In the genomic region with DNA sequence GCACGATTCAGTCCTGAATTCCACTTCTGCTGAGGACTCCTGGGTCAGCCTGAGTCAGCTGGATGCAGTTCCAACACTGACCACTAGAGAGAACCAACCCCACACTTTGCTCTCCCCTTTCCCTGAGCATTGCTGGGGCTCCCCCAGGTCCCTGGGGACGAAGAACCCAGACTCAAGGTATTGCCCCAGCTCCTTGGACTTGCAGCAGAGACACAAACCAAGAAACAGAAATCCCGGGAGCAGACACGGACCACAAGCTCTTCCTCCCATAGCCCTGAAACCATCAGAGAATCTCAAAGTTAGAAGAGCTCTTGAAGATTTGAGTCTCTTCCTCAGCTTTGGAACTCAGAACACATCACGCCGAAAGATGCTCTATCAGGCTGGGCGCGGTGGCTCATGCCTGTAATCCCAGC, we compare ENCODE assay signal across 9 cellular contexts. TPM values are rescaled to one million over a fixed set of nuclear protein-coding genes. Genes with fewer than 3 reads are reported as not detected.
A peak's percentile ranks its signal among the peaks of the same experiment; 100 is the strongest.
DNase-seq lines count a peak whose midpoint lies in the region; ATAC-seq and TF ChIP-seq lines count a peak whose summit lies in the region.
"Had no signal": no experiment of that assay in that cellular context is flagged by ENCODE, and none has a peak within 500 bp of the region (broad histone marks: within the 10 kb centered on the region; RNA-seq: fewer than 3 reads in every experiment).

No MANE protein-coding gene starts in this region.

- no peaks in the 10 kb centered on the region for H3K9me3 ChIP-seq in uterus

- intact Hi-C loops in uterus (cut with DNase I; ENCODE audit: low total_unique reads), result loop anchor here (10.0 kb wide), 1 partner anchor 215 kb away; a partner anchor contains a TSS

- H3K36me3 ChIP-seq in uterus, result no peaks in the 10 kb centered on the region

- TF ChIP-seq POLR2A in uterus (IDR thresholded peaks at IDR 0.05), result no peak

- H3K36me3 Mint-ChIP-seq in progenitor cell of endocrine pancreas (ENCODE audit: insufficient read depth), result no peaks in the 10 kb centered on the region

- no peaks in the 10 kb centered on the region for H3K9me3 Mint-ChIP-seq in progenitor cell of endocrine pancreas (ENCODE audit: low read depth)

- no peaks in the 10 kb centered on the region for H3K4me1 Mint-ChIP-seq in progenitor cell of endocrine pancreas (ENCODE audit: low read depth)

- no peak overlapping the region for H3K4me3 ChIP-seq in uterus

- H3K27me3 ChIP-seq in foreskin keratinocyte, result peaks cover 8% of the 10 kb centered on the region
- no peaks in the 10 kb centered on the region for H3K27me3 ChIP-seq in uterus

- TF ChIP-seq CTCF in 22Rv1 (IDR thresholded peaks at IDR 0.05) (peak; percentile 82), GM12873 (IDR thresholded peaks at IDR 0.05; ENCODE audit: insufficient read depth, low read depth, low read length, missing control alignments) (peak; percentile 97), foreskin keratinocyte (conservative IDR thresholded peaks at IDR 0.05) (peak; percentile 89), progenitor cell of endocrine pancreas (IDR thresholded peaks at IDR 0.05; ENCODE audit: unreplicated experiment) (peak; percentile 74), uterus (IDR thresholded peaks at IDR 0.05) (peak; percentile 77 to 91 (median 84))

- H3K27ac Mint-ChIP-seq in progenitor cell of endocrine pancreas, result no peak overlapping the region

- ATAC-seq in HG03378 (IDR thresholded peaks at IDR 0.05; ENCODE audit: unreplicated experiment), result peak; percentile 50
- peak; percentile 72 for ATAC-seq in foreskin keratinocyte

- H3K4me1 ChIP-seq in foreskin keratinocyte (no peaks in the 10 kb centered on the region), uterus (no peaks in the 10 kb centered on the region)

- H3K27ac ChIP-seq in 22Rv1, result no peak overlapping the region
- H3K27ac ChIP-seq in foreskin keratinocyte, result no peak overlapping the region
- H3K27ac ChIP-seq in uterus, result no peak overlapping the region

- no peak overlapping the region for H3K4me3 Mint-ChIP-seq in progenitor cell of endocrine pancreas (ENCODE audit: low read depth)

- DNase-seq in RPMI8226 (peak; percentile 75), foreskin keratinocyte (peak in 1 of 2 donors; percentile 34), progenitor cell of endocrine pancreas (ENCODE audit: low spot score, unreplicated experiment) (peak; percentile 50), uterus (peak; percentile 41)
- DNase-seq in activated T-helper 1 cell treated with anti-CD3 and anti-CD28 coated beads, Interleukin-2, amount 50 U/mL, for 16 hours (ENCODE audit: low read depth in 1 of 2, low spot score in 1 of 2), result peak; percentile 44 to 55

- H3K27me3 Mint-ChIP-seq in progenitor cell of endocrine pancreas, result peaks cover 38% of the 10 kb centered on the region

RNA-seq across cellular contexts. Expression of a gene that starts 0.7 kb away (rescaled TPM):
- total RNA-seq in foreskin keratinocyte (not detected in 2 replicates), progenitor cell of endocrine pancreas (not detected in 2 replicates), uterus (not detected)
- not detected in 2 replicates for polyA plus RNA-seq in foreskin keratinocyte
- total RNA-seq: subcutaneous adipose tissue had no signal

RNA-seq across cellular contexts. Expression of a gene that starts 8.3 kb away (rescaled TPM):
- total RNA-seq in foreskin keratinocyte, result not detected in 2 replicates
- polyA plus RNA-seq in foreskin keratinocyte, result not detected in 2 replicates
- total RNA-seq in progenitor cell of endocrine pancreas, result not detected in 2 replicates
- total RNA-seq in uterus, result not detected
- total RNA-seq: subcutaneous adipose tissue had no signal

RNA-seq across cellular contexts. Expression of a gene that starts 12.8 kb away (rescaled TPM):
- total RNA-seq in foreskin keratinocyte (not detected in 2 replicates), progenitor cell of endocrine pancreas (not detected in 2 replicates), uterus (10 to 100 TPM in 1 of 4 donors, 1 to 10 TPM in 2, under 1 TPM in 1; 0.29 to 13.4 (median 4.9) TPM)
- not detected in 2 replicates for polyA plus RNA-seq in foreskin keratinocyte

RNA-seq across cellular contexts. Expression of a gene that starts 22.9 kb away (rescaled TPM):
- total RNA-seq in foreskin keratinocyte, result not detected in 2 replicates
- not detected in 2 replicates for polyA plus RNA-seq in foreskin keratinocyte
- not detected in 2 replicates for total RNA-seq in progenitor cell of endocrine pancreas
- total RNA-seq in uterus, result not detected
- total RNA-seq: subcutaneous adipose tissue had no signal

RNA-seq across cellular contexts. Expression of a gene that starts 37.6 kb away (rescaled TPM):
- total RNA-seq in foreskin keratinocyte (not detected in 2 replicates), progenitor cell of endocrine pancreas (not detected in 2 replicates), uterus (not detected)
- polyA plus RNA-seq in foreskin keratinocyte, result not detected in 2 replicates
- total RNA-seq: subcutaneous adipose tissue had no signal
